Comparison of ENCODE assay signal across 8 cellular contexts in genomic region chr4:6688879-6689505, GRCh38. TPM values are rescaled to one million over a fixed set of nuclear protein-coding genes. Genes with fewer than 3 reads are reported as not detected.
DNase-seq lines count a peak whose midpoint lies in the region; ATAC-seq and TF ChIP-seq lines count a peak whose summit lies in the region.

No MANE protein-coding gene starts in this region.

- no peaks in the 10 kb centered on the region for H3K27me3 ChIP-seq in CD4-positive, alpha-beta T cell (ENCODE audit: control insufficient read depth, insufficient read depth, low read length)
- H3K27me3 ChIP-seq in dorsolateral prefrontal cortex, result no peaks in the 10 kb centered on the region

- peaks cover 3% of the 10 kb centered on the region for H3K36me3 Mint-ChIP-seq in CD4-positive, alpha-beta T cell (ENCODE audit: low read depth)
- no peaks in the 10 kb centered on the region for H3K36me3 Mint-ChIP-seq in natural killer cell

- peak overlapping the region; percentile 91 for H3K27ac Mint-ChIP-seq in CD4-positive, alpha-beta T cell
- peak overlapping the region; percentile 97 to 98 for H3K27ac Mint-ChIP-seq in natural killer cell
- H3K27ac Mint-ChIP-seq in stimulated activated naive CD8-positive, alpha-beta T cell treated with anti-CD3 and anti-CD28 coated beads, Interleukin-15, amount 100 ng/mL, for 72 hours, result peak overlapping the region; percentile 93 to 97

- intact Hi-C loops in CD4-positive, alpha-beta T cell (cut with DNase I, micrococcal nuclease), result loop anchor here in 1 of 2 experiments (2.0 kb wide), 1 partner anchor 14 kb away; a partner anchor contains a TSS
- intact Hi-C loops in dorsolateral prefrontal cortex (cut with DNase I), result no loop called here
- intact Hi-C loops in natural killer cell (cut with micrococcal nuclease), result loop anchor here (1.0 to 2.0 kb wide), 3 partner anchors 15 to 48 kb away; partner anchors contain the start of genes MRFAP1 and MRFAP1L1

- no peaks in the 10 kb centered on the region for H3K27me3 Mint-ChIP-seq in CD4-positive, alpha-beta T cell
- no peaks in the 10 kb centered on the region for H3K27me3 Mint-ChIP-seq in natural killer cell (ENCODE audit: low read depth in 2 of 2)
- H3K27me3 Mint-ChIP-seq in stimulated activated naive CD8-positive, alpha-beta T cell treated with anti-CD3 and anti-CD28 coated beads, Interleukin-15, amount 100 ng/mL, for 72 hours, result no peaks in the 10 kb centered on the region

- no peak for TF ChIP-seq CTCF in CD4-positive, alpha-beta T cell (IDR thresholded peaks at IDR 0.05)
- TF ChIP-seq CTCF in dorsolateral prefrontal cortex (IDR thresholded peaks at IDR 0.05 in 54 of 56, conservative IDR thresholded peaks at IDR 0.05 in 2 of 56; ENCODE audit: low read depth in 1 of 56, partially characterized antibody in 56 of 56) (no peak), natural killer cell (IDR thresholded peaks at IDR 0.05) (no peak)

- POLR2A ChIA-PET in CD4-positive, alpha-beta T cell (lab: Charles Lee), result interaction anchor here (1.0 to 4.9 kb wide), 6 partner anchors 12 to 48 kb away, joined by 3 to 163 read pairs (median 34); partner anchors contain the start of genes BLOC1S4, MRFAP1 and MRFAP1L1

- no peaks in the 10 kb centered on the region for H3K9me3 ChIP-seq in CD4-positive, alpha-beta T cell (ENCODE audit: control insufficient read depth, low read length)

- no peak overlapping the region for H3K4me3 ChIP-seq in dorsolateral prefrontal cortex

- peak; percentile 75 for ATAC-seq in CD4-positive, alpha-beta T cell (ENCODE audit: poor library complexity)
- ATAC-seq in GM21576 (IDR thresholded peaks at IDR 0.05; ENCODE audit: unreplicated experiment) (peak; percentile 77), natural killer cell (peak; percentile 80 to 85 (median 82))
- peak; percentile 93 for ATAC-seq in stimulated activated naive CD8-positive, alpha-beta T cell treated with anti-CD3 and anti-CD28 coated beads, Interleukin-15, amount 100 ng/mL, for 72 hours

- no peaks in the 10 kb centered on the region for H3K9me3 Mint-ChIP-seq in CD4-positive, alpha-beta T cell
- no peaks in the 10 kb centered on the region for H3K9me3 Mint-ChIP-seq in natural killer cell
- H3K9me3 Mint-ChIP-seq in stimulated activated naive CD8-positive, alpha-beta T cell treated with anti-CD3 and anti-CD28 coated beads, Interleukin-15, amount 100 ng/mL, for 72 hours, result no peaks in the 10 kb centered on the region

- H3K27ac ChIP-seq in CD4-positive, alpha-beta T cell (ENCODE audit: low read depth, low read length), result peak overlapping the region; percentile 34
- peak overlapping the region in 21 of 59 donors; percentile 5 to 69 (median 29) for H3K27ac ChIP-seq in dorsolateral prefrontal cortex

- CTCF ChIA-PET in CD4-positive, alpha-beta T cell (lab: Charles Lee), result interaction anchor here (1.1 to 5.2 kb wide), 5 partner anchors 10 to 17 kb away, joined by 3 to 39 read pairs (median 4); a partner anchor contains a TSS

- peak overlapping the region; percentile 89 for H3K4me3 Mint-ChIP-seq in CD4-positive, alpha-beta T cell
- H3K4me3 Mint-ChIP-seq in natural killer cell, result peak overlapping the region; percentile 98
- peak overlapping the region; percentile 78 to 91 for H3K4me3 Mint-ChIP-seq in stimulated activated naive CD8-positive, alpha-beta T cell treated with anti-CD3 and anti-CD28 coated beads, Interleukin-15, amount 100 ng/mL, for 72 hours

- H3K4me1 Mint-ChIP-seq in CD4-positive, alpha-beta T cell (ENCODE audit: low read depth), result peaks cover 71% of the 10 kb centered on the region
- H3K4me1 Mint-ChIP-seq in natural killer cell, result peaks cover 53 to 80% of the 10 kb centered on the region in 2 donors
- H3K4me1 Mint-ChIP-seq in stimulated activated naive CD8-positive, alpha-beta T cell treated with anti-CD3 and anti-CD28 coated beads, Interleukin-15, amount 100 ng/mL, for 72 hours, result peaks cover 78% of the 10 kb centered on the region

- DNase-seq in CD4-positive, alpha-beta T cell, result peak; percentile 48 to 73 (median 68)
- peak; percentile 93 for DNase-seq in LHCN-M2 (ENCODE audit: low read depth)
- DNase-seq in activated CD4-positive, alpha-beta T cell treated with anti-CD3 and anti-CD28 coated beads, Interleukin-2, amount 50 U/mL, for 24 hours (ENCODE audit: low read depth in 1 of 2, low spot score in 1 of 2), result peak; percentile 45 to 68
- peak in 7 of 10 donors; percentile 37 to 66 (median 53) for DNase-seq in dorsolateral prefrontal cortex
- peak; percentile 79 for DNase-seq in natural killer cell
- DNase-seq in stimulated activated naive CD8-positive, alpha-beta T cell treated with anti-CD3 and anti-CD28 coated beads, Interleukin-15, amount 100 ng/mL, for 72 hours, result peak; percentile 75 to 85
- no peak for DNase-seq in NCI-H748 treated with DMSO at 0.1 percent for 48 hours (lab: John Stamatoyannopoulos, UW)

RNA-seq across cellular contexts. Expression of gene S100P, which starts 4.7 kb away (rescaled TPM):
- 1 to 10 TPM in 1 of 2 experiments, under 1 TPM in 1; 0.58 to 2.8 TPM for total RNA-seq in CD4-positive, alpha-beta T cell
- total RNA-seq in LHCN-M2 (2014; rRNA removed), result not detected in 2 replicates
- 0.23 TPM for polyA plus RNA-seq in LHCN-M2 (2012)
- 10 to 100 TPM in 1 of 120 experiments, 1 to 10 TPM in 41, under 1 TPM in 16, not detected in 62; 0.37 to 12.9 (median 1.8) TPM for total RNA-seq in dorsolateral prefrontal cortex
- total RNA-seq in natural killer cell, result 1 to 10 TPM; 2.4 to 4.3 (median 2.7) TPM

RNA-seq across cellular contexts. Expression of gene MRFAP1L1, which starts 20.7 kb away (rescaled TPM):
- total RNA-seq in CD4-positive, alpha-beta T cell, result 10 to 100 TPM; 26.6 to 27.0 TPM
- total RNA-seq in LHCN-M2 (2014; rRNA removed) (61.1 and 61.8 TPM in 2 replicates), dorsolateral prefrontal cortex (100 to 1,000 TPM in 7 of 120 experiments, 10 to 100 TPM in 113; 52.0 to 117 (median 80.0) TPM), natural killer cell (10 to 100 TPM; 38.4 to 60.9 (median 40.8) TPM)
- 34.8 TPM for polyA plus RNA-seq in LHCN-M2 (2012)

RNA-seq across cellular contexts. Expression of gene BLOC1S4, which starts 27.0 kb away (rescaled TPM):
- total RNA-seq in CD4-positive, alpha-beta T cell, result 10 to 100 TPM; 24.6 to 27.6 TPM
- 29.6 and 35.6 TPM in 2 replicates for total RNA-seq in LHCN-M2 (2014; rRNA removed)
- 14.1 TPM for polyA plus RNA-seq in LHCN-M2 (2012)
- total RNA-seq in dorsolateral prefrontal cortex, result 10 to 100 TPM in 38 of 120 experiments, 1 to 10 TPM in 82; 5.0 to 12.2 (median 9.0) TPM
- 10 to 100 TPM; 18.9 to 20.1 (median 20.0) TPM for total RNA-seq in natural killer cell

RNA-seq across cellular contexts. Expression of gene MRFAP1, which starts 48.5 kb away (rescaled TPM):
- total RNA-seq in CD4-positive, alpha-beta T cell, result 100 to 1,000 TPM; 172 to 181 TPM
- total RNA-seq in LHCN-M2 (2014; rRNA removed) (99.3 and 131 TPM in 2 replicates), dorsolateral prefrontal cortex (100 to 1,000 TPM; 242 to 474 (median 356) TPM), natural killer cell (100 to 1,000 TPM; 105 to 146 (median 146) TPM)
- polyA plus RNA-seq in LHCN-M2 (2012), result 333 TPM
